8 cellular contexts compared by ENCODE assay signal in genomic region chr3:172040976-172041963, GRCh38. TPM values are rescaled to one million over a fixed set of nuclear protein-coding genes. Genes with fewer than 3 reads are reported as not detected.
DNase-seq lines count a peak whose midpoint lies in the region; TF ChIP-seq lines count a peak whose summit lies in the region.

No MANE protein-coding gene starts in this region.

- intact Hi-C loops in vagina (cut with DNase I) = loop anchor here (10.0 kb wide), 1 partner anchor 294 kb away; no protein-coding TSS in a partner anchor

- peaks cover 44% of the 10 kb centered on the region for H3K4me1 ChIP-seq in vagina

- H3K27ac ChIP-seq in cingulate gyrus (ENCODE audit: low read depth, low read length) (peak overlapping the region; percentile 4), vagina (peak overlapping the region; percentile 98)

- no peaks in the 10 kb centered on the region for H3K36me3 ChIP-seq in vagina

- H3K9me3 ChIP-seq in vagina = no peaks in the 10 kb centered on the region

- TF ChIP-seq POLR2A in vagina (IDR thresholded peaks at IDR 0.05) = no peak

- no peaks in the 10 kb centered on the region for H3K27me3 ChIP-seq in vagina

- DNase-seq in GM03348 (ENCODE audit: low spot score) (peak; percentile 75), NOMO-1 (lab: John Stamatoyannopoulos, UW; ENCODE audit: unreplicated experiment in 2 of 2) (peak; percentile 57 to 65), lung microvascular endothelial cell (ENCODE audit: low read depth in 2 of 2) (peak; percentile 34 to 57), vagina (ENCODE audit: extremely low spot score in 2 of 2) (no peak), hippocampal formation (lab: John Stamatoyannopoulos, UW) (no peak), COR-L47 (lab: John Stamatoyannopoulos, UW) (no peak), pons (ENCODE audit: low spot score) (no peak)

- H3K4me3 ChIP-seq in vagina = peak overlapping the region; percentile 89 to 98

- TF ChIP-seq CTCF in vagina (IDR thresholded peaks at IDR 0.05) = no peak

RNA-seq across cellular contexts. Expression of gene FNDC3B, which starts 1.9 kb away (rescaled TPM):
- 61.2 and 74.6 TPM in 2 replicates for total RNA-seq in lung microvascular endothelial cell
- 68.5 TPM for total RNA-seq in vagina

Comparison
In these comparisons a context has a peak if more than half of its experiments do, and no peak if none do; other contexts are left out.
1. DNase-seq: peak in GM03348 (single experiment), NOMO-1 (2 of 2) and lung microvascular endothelial cell (2 of 2); none in vagina (0 of 2), hippocampal formation (0 of 2), COR-L47 (single experiment) and pons (single experiment).